1 cellular context compared by ENCODE assay signal in genomic region chr12:82357845-82358199, GRCh38.
TF ChIP-seq lines count a peak whose summit lies in the region.

No MANE protein-coding gene starts in this region.

TF ChIP-seq in SK-N-SH, 30 proteins besides CTCF, POLR2A, EP300 and RAD21 (continued from another document):
- no peak for TF ChIP-seq REST (IDR thresholded peaks at IDR 0.05; ENCODE audit: low read depth, low read length)
TF ChIP-seq in SK-N-SH: peak in this region for 0.
